26 cellular contexts compared by ENCODE assay signal in the genomic region with DNA sequence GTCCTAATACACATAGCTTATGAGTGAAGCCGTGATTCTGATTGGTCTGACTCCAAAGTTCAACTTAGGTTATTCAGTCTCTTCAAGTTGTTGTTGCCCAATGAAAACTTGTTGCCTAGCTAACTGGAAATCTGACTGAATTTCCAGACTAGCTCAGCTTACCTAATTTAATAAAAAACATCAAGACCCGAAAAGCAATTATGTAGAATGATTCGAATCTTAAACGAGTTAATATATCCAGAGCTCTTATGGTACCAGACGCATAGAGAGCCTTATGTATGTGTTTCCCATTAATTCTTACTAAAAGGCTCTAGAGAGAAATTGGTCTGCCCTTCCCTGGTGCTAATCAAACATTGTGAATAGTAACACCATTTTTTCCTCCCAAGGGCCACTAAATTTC.
DNase-seq lines count a peak whose midpoint lies in the region; ATAC-seq, FAIRE-seq and TF ChIP-seq lines count a peak whose summit lies in the region.
"Had no signal": no experiment of that assay in that cellular context is flagged by ENCODE, and none has a peak within 500 bp of the region (broad histone marks: within the 10 kb centered on the region; RNA-seq: fewer than 3 reads in every experiment).

No MANE protein-coding gene starts in this region.

- no peak for TF ChIP-seq CTCF in BE2C (IDR thresholded peaks at IDR 0.05; ENCODE audit: low read depth, low read length)
- TF ChIP-seq CTCF in endothelial cell of umbilical vein (IDR thresholded peaks at IDR 0.05; ENCODE audit: extremely low read depth in 1 of 2, insufficient read depth in 1 of 2, low read depth in 1 of 2, low read length in 2 of 2) = no peak

- no peak overlapping the region for H2AFZ ChIP-seq in endothelial cell of umbilical vein (ENCODE audit: low read depth, low read length)

- H3K36me3 Mint-ChIP-seq in T-helper 1 cell treated with Interleukin-12 subunit alpha and Interleukin-12 subunit beta and Interleukin-4 antibody, amounts not matched to agents 30 μg/mL and 1 μg/mL, for 36 hours (ENCODE audit: low read depth) = peaks cover 3% of the 10 kb centered on the region
- H3K36me3 Mint-ChIP-seq: activated naive CD4-positive, alpha-beta T cell treated with anti-CD3 and anti-CD28 coated beads, Interleukin-2, amount 10 ng/mL, durations not matched to agents 7 days and 5 days had no signal

- H4K20me1 ChIP-seq in endothelial cell of umbilical vein (replicated peaks; ENCODE audit: control insufficient read depth, extremely low read depth, insufficient read depth, low read length) = no peaks in the 10 kb centered on the region

- BruUV-seq in endothelial cell of umbilical vein (replicated peaks; lab: Mats Ljungman, UMichigan) = no TSS peak

- no peak for DNase-seq in T-helper 1 cell
- peak; percentile 36 for DNase-seq in BE2C
- DNase-seq in endothelial cell of umbilical vein (ENCODE audit: low read depth, low spot score) = no peak
- no peak for DNase-seq in UCSD-AML1 (lab: John Stamatoyannopoulos, UW; ENCODE audit: unreplicated experiment)
- DNase-seq in H54 (ENCODE audit: insufficient read length, low spot score) = no peak
- DNase-seq: activated CD4-positive, alpha-beta T cell treated with anti-CD3 and anti-CD28 coated beads for 4 hours; activated naive CD4-positive, alpha-beta T cell treated with anti-CD3 and anti-CD28 coated beads, Interleukin-2, amount 10 ng/mL, durations not matched to agents 7 days and 5 days; Karpas-422; left lung; midbrain; naive thymus-derived CD4-positive, alpha-beta T cell; NCI-H1417 treated with DMSO at 0.1 percent for 48 hours; NCI-H2029 treated with DMSO at 0.1 percent for 48 hours; NCI-H524; NK-92 treated with Interleukin-12 subunit alpha and Interleukin-12 subunit beta, amount 100 ng/mL, for 24 hours; PC-3; right cardiac atrium; stimulated activated CD4-positive, alpha-beta T cell treated with anti-CD3 and anti-CD28 coated beads, Interleukin-4, amount 100 ng/mL, for 24 hours; transverse colon had no signal

- FAIRE-seq in endothelial cell of umbilical vein (lab: Jason Lieb, UNC) = peak; percentile 24
- no peak for FAIRE-seq in H54 (lab: Jason Lieb, UNC)
- FAIRE-seq: GM12892, islet of Langerhans had no signal

- no peak overlapping the region for H3K9ac ChIP-seq in endothelial cell of umbilical vein (replicated peaks; ENCODE audit: extremely low read depth, insufficient read depth, low read length)
- no peak overlapping the region for H3K9ac ChIP-seq in skeletal muscle tissue (ENCODE audit: low read depth in 1 of 3, low read length in 3 of 3)

- H3K79me2 ChIP-seq in endothelial cell of umbilical vein (ENCODE audit: control insufficient read depth, insufficient read depth, low read length) = no peaks in the 10 kb centered on the region

- no peaks in the 10 kb centered on the region for H3K36me3 ChIP-seq in BE2C
- no peaks in the 10 kb centered on the region for H3K36me3 ChIP-seq in endothelial cell of umbilical vein (ENCODE audit: control insufficient read depth in 2 of 2, extremely low read depth in 1 of 2, insufficient read depth in 2 of 2, low read length in 2 of 2)
- no peaks in the 10 kb centered on the region for H3K36me3 ChIP-seq in skeletal muscle tissue (ENCODE audit: control insufficient read depth in 3 of 3, insufficient read depth in 3 of 3, low read length in 3 of 3)
- H3K36me3 ChIP-seq: left lung, transverse colon had no signal

- H3K27ac ChIP-seq in endothelial cell of umbilical vein (ENCODE audit: insufficient read depth, low read depth, low read length) = peak overlapping the region; percentile 46
- H3K27ac ChIP-seq in skeletal muscle tissue (ENCODE audit: low read depth, low read length) = peak overlapping the region; percentile 9
- H3K27ac ChIP-seq: 22Rv1 had no signal

- H3K9me3 ChIP-seq in BE2C (no peaks in the 10 kb centered on the region), endothelial cell of umbilical vein (replicated peaks; ENCODE audit: control insufficient read depth, insufficient read depth, low read length) (no peaks in the 10 kb centered on the region), skeletal muscle tissue (ENCODE audit: control insufficient read depth in 3 of 3, low read length in 3 of 3) (no peaks in the 10 kb centered on the region)
- H3K9me3 ChIP-seq: left lung, transverse colon had no signal

- no peak for TF ChIP-seq POLR2A in endothelial cell of umbilical vein (IDR thresholded peaks at IDR 0.05; ENCODE audit: low read depth, low read length)
- no peak for TF ChIP-seq POLR2A in H54 (IDR thresholded peaks at IDR 0.05; ENCODE audit: low read depth, low read length)

- H3K9me3 Mint-ChIP-seq in T-helper 1 cell treated with Interleukin-12 subunit alpha and Interleukin-12 subunit beta and Interleukin-4 antibody, amounts not matched to agents 30 μg/mL and 1 μg/mL, for 36 hours = no peaks in the 10 kb centered on the region
- H3K9me3 Mint-ChIP-seq: activated naive CD4-positive, alpha-beta T cell treated with anti-CD3 and anti-CD28 coated beads, Interleukin-2, amount 10 ng/mL, durations not matched to agents 7 days and 5 days; naive thymus-derived CD4-positive, alpha-beta T cell had no signal

- peaks cover 22% of the 10 kb centered on the region for H3K4me1 Mint-ChIP-seq in T-helper 1 cell treated with Interleukin-12 subunit alpha and Interleukin-12 subunit beta and Interleukin-4 antibody, amounts not matched to agents 30 μg/mL and 1 μg/mL, for 36 hours (ENCODE audit: low read depth)

- no peak overlapping the region for H3K4me3 Mint-ChIP-seq in T-helper 1 cell treated with Interleukin-12 subunit alpha and Interleukin-12 subunit beta and Interleukin-4 antibody, amounts not matched to agents 30 μg/mL and 1 μg/mL, for 36 hours
- H3K4me3 Mint-ChIP-seq: activated naive CD4-positive, alpha-beta T cell treated with anti-CD3 and anti-CD28 coated beads, Interleukin-2, amount 10 ng/mL, durations not matched to agents 7 days and 5 days had no signal

- H3K4me3 ChIP-seq in BE2C (ENCODE audit: low read depth, low read length) (0 out of 2 replicates have a peak overlapping the region, but pooled peaks have one; percentile 21), endothelial cell of umbilical vein (replicated peaks in 1 of 3; ENCODE audit: insufficient read depth in 1 of 3, low read depth in 1 of 3, low read length in 3 of 3) (peak overlapping the region in 1 of 3 experiments; percentile 9), skeletal muscle tissue (ENCODE audit: low read length in 3 of 3) (no peak overlapping the region)
- H3K4me3 ChIP-seq: left lung, transverse colon had no signal

- peak overlapping the region; percentile 44 for H3K27ac Mint-ChIP-seq in T-helper 1 cell treated with Interleukin-12 subunit alpha and Interleukin-12 subunit beta and Interleukin-4 antibody, amounts not matched to agents 30 μg/mL and 1 μg/mL, for 36 hours
- H3K27ac Mint-ChIP-seq: activated naive CD4-positive, alpha-beta T cell treated with anti-CD3 and anti-CD28 coated beads, Interleukin-2, amount 10 ng/mL, durations not matched to agents 7 days and 5 days had no signal

- POLR2A ChIA-PET in endothelial cell of umbilical vein (lab: Charles Lee) = no interaction called here

- intact Hi-C loops in endothelial cell of umbilical vein (cut with micrococcal nuclease) = loop anchor here (5.0 to 10.0 kb wide), 2 partner anchors 635 to 862 kb away; no protein-coding TSS in a partner anchor

- CTCF ChIA-PET in endothelial cell of umbilical vein (lab: Charles Lee) = interaction anchor here (0.9 kb wide), 1 partner anchor 768 kb away, joined by 3 read pairs; no protein-coding TSS in a partner anchor

- H3K27me3 Mint-ChIP-seq in T-helper 1 cell treated with Interleukin-12 subunit alpha and Interleukin-12 subunit beta and Interleukin-4 antibody, amounts not matched to agents 30 μg/mL and 1 μg/mL, for 36 hours (ENCODE audit: low read depth) = no peaks in the 10 kb centered on the region
- H3K27me3 Mint-ChIP-seq: activated naive CD4-positive, alpha-beta T cell treated with anti-CD3 and anti-CD28 coated beads, Interleukin-2, amount 10 ng/mL, durations not matched to agents 7 days and 5 days; naive thymus-derived CD4-positive, alpha-beta T cell had no signal

- H3K27me3 ChIP-seq in BE2C (no peaks in the 10 kb centered on the region), endothelial cell of umbilical vein (ENCODE audit: control insufficient read depth in 2 of 2, insufficient read depth in 2 of 2, low read length in 2 of 2) (no peaks in the 10 kb centered on the region), skeletal muscle tissue (ENCODE audit: control insufficient read depth in 3 of 3, insufficient read depth in 3 of 3, low read length in 3 of 3) (no peaks in the 10 kb centered on the region)
- H3K27me3 ChIP-seq: left lung, transverse colon had no signal

- peaks cover 49% of the 10 kb centered on the region for H3K4me1 ChIP-seq in BE2C
- peaks cover 32% of the 10 kb centered on the region for H3K4me1 ChIP-seq in endothelial cell of umbilical vein (ENCODE audit: control insufficient read depth, extremely low read depth, insufficient read depth, low read length)
- peaks cover 6 to 13% (median 10%) of the 10 kb centered on the region in 3 donors for H3K4me1 ChIP-seq in skeletal muscle tissue (ENCODE audit: control insufficient read depth in 3 of 3, insufficient read depth in 3 of 3, low read length in 3 of 3)
- H3K4me1 ChIP-seq: transverse colon had no signal

- no peak for ATAC-seq in GM21723 (IDR thresholded peaks at IDR 0.05; ENCODE audit: unreplicated experiment)
- ATAC-seq: HCT116; left lung; naive thymus-derived CD4-positive, alpha-beta T cell; PC-3; right cardiac atrium had no signal

- dilution Hi-C loops in endothelial cell of umbilical vein (cut with MboI; ENCODE audit: extremely low pct_ligation_motif_present, low sequenced_read_pairs) = no loop called here

- H3K4me2 ChIP-seq in endothelial cell of umbilical vein (ENCODE audit: insufficient read depth, low read length) = peak overlapping the region; percentile 63

- H3K9me1 ChIP-seq in endothelial cell of umbilical vein (replicated peaks; ENCODE audit: control insufficient read depth, extremely low read depth, insufficient read depth, low read length) = no peaks in the 10 kb centered on the region

TF ChIP-seq in endothelial cell of umbilical vein, 7 proteins besides CTCF, POLR2A, EP300 and RAD21:
- TF ChIP-seq, protein P1, sequence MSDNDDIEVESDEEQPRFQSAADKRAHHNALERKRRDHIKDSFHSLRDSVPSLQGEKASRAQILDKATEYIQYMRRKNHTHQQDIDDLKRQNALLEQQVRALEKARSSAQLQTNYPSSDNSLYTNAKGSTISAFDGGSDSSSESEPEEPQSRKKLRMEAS (IDR thresholded peaks at IDR 0.05; ENCODE audit: insufficient read depth, insufficient read length) = no peak
- TF ChIP-seq GATA2 (IDR thresholded peaks at IDR 0.05; ENCODE audit: insufficient read depth, insufficient read length, low read depth, low read length) (no peak), JUN (IDR thresholded peaks at IDR 0.05; ENCODE audit: borderline replicate concordance, insufficient read depth, insufficient read length, low read depth) (no peak), EZH2 (IDR thresholded peaks at IDR 0.05; ENCODE audit: borderline replicate concordance, low read depth, low read length, severe bottlenecking) (no peak), POLR2AphosphoS5 (IDR thresholded peaks at IDR 0.05; ENCODE audit: insufficient read depth, low read depth, low read length) (no peak), MYC (IDR thresholded peaks at IDR 0.05; ENCODE audit: low read depth, low read length) (no peak), FOS (IDR thresholded peaks at IDR 0.05; ENCODE audit: borderline replicate concordance, insufficient read depth, low read length) (no peak)
